Comparison of ENCODE assay signal across 24 cellular contexts in the genomic region with DNA sequence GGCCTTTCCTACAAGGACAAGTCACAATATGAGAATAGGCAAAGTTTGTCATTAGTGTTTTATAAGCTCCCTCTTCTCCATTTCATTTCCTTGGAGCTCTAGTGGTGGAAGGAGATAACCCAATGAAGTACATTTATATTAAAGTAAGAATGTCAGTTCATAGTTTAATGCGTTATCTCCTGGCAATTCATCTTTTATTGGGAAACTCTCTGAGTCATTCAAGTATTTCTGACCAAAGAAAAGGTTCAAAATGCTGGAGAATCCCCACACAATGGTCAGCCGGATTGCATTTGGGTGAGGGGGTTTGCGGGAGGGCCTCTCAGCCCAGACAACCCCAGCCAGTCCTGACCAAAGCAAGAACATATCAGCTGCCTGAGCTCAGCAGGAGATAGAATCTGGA.
"Had no signal": no experiment of that assay in that cellular context is flagged by ENCODE, and none has a peak within 500 bp of the region (broad histone marks: within the 10 kb centered on the region; RNA-seq: fewer than 3 reads in every experiment).

No MANE protein-coding gene starts in this region.

- H3K27ac Mint-ChIP-seq: naive thymus-derived CD8-positive, alpha-beta T cell; progenitor cell of endocrine pancreas; stimulated activated naive B cell treated with anti-CD40 and anti-IgM and Interleukin-4, amounts not matched to agents 10 μg/mL and 1 μg/mL and 100 μg/mL, for 72 hours; stimulated activated naive CD8-positive, alpha-beta T cell treated with anti-CD3 and anti-CD28 coated beads, Interleukin-15, Interleukin-2, amounts not matched to agents 100 ng/mL and 50 ng/mL, for 24 hours had no signal

- H3K9me3 ChIP-seq: lower lobe of right lung, neutrophil, right lobe of liver, thoracic aorta, transverse colon, upper lobe of right lung, uterus had no signal

- H3K4me2 ChIP-seq: hepatocyte had no signal

- H2AFZ ChIP-seq: hepatocyte, parathyroid adenoma had no signal

- H3K4me3 Mint-ChIP-seq: nephron progenitor cell; stimulated activated naive B cell treated with anti-CD40 and anti-IgM and Interleukin-4, amounts not matched to agents 10 μg/mL and 1 μg/mL and 100 μg/mL, for 72 hours; stimulated activated naive CD8-positive, alpha-beta T cell treated with anti-CD3 and anti-CD28 coated beads, Interleukin-15, Interleukin-2, amounts not matched to agents 100 ng/mL and 50 ng/mL, for 24 hours had no signal

- DNase-seq: effector CD8-positive, alpha-beta T cell; foreskin keratinocyte; heart left ventricle; kidney glomerular epithelial cell; left ventricle myocardium superior; lower lobe of right lung; naive thymus-derived CD8-positive, alpha-beta T cell; nephron progenitor cell; right lobe of liver; small intestine; stimulated activated CD4-positive, alpha-beta T cell treated with anti-CD3 and anti-CD28 coated beads, Interleukin-2, amount 100 ng/mL, for 48 hours; stimulated activated naive B cell treated with anti-CD40 and anti-IgM and Interleukin-4, amounts not matched to agents 10 μg/mL and 1 μg/mL and 100 μg/mL, for 72 hours; transverse colon; upper lobe of right lung; uterus had no signal

- H3K27ac ChIP-seq: foreskin keratinocyte, gastroesophageal sphincter, heart left ventricle, hepatocyte, lower lobe of right lung, neutrophil, parathyroid adenoma, right lobe of liver, thoracic aorta, transverse colon, upper lobe of right lung, uterus had no signal

- H3K36me3 ChIP-seq: gastroesophageal sphincter, heart left ventricle, lower lobe of right lung, neutrophil, right lobe of liver, thoracic aorta, transverse colon, upper lobe of right lung, uterus had no signal

- H3K9ac ChIP-seq: parathyroid adenoma had no signal

- H3K4me1 ChIP-seq: parathyroid adenoma, transverse colon, uterus had no signal

- H3K4me3 ChIP-seq: gastroesophageal sphincter, heart left ventricle, hepatocyte, lower lobe of right lung, right lobe of liver, thoracic aorta, transverse colon, upper lobe of right lung, uterus had no signal

- H3K27me3 ChIP-seq: foreskin keratinocyte, gastroesophageal sphincter, heart left ventricle, hepatocyte, neutrophil, right lobe of liver, transverse colon, upper lobe of right lung, uterus had no signal

- H3K4me1 Mint-ChIP-seq: stimulated activated naive B cell treated with anti-CD40 and anti-IgM and Interleukin-4, amounts not matched to agents 10 μg/mL and 1 μg/mL and 100 μg/mL, for 72 hours had no signal

- H3K79me2 ChIP-seq: hepatocyte, parathyroid adenoma had no signal

- H3K36me3 Mint-ChIP-seq: stimulated activated naive B cell treated with anti-CD40 and anti-IgM and Interleukin-4, amounts not matched to agents 10 μg/mL and 1 μg/mL and 100 μg/mL, for 72 hours had no signal

- FAIRE-seq: colon, endothelial cell of umbilical vein, small intestine had no signal

- H3K27me3 Mint-ChIP-seq: stimulated activated naive B cell treated with anti-CD40 and anti-IgM and Interleukin-4, amounts not matched to agents 10 μg/mL and 1 μg/mL and 100 μg/mL, for 72 hours had no signal
